24 cellular contexts compared by ENCODE assay signal in genomic region chr1:95572002-95572401, GRCh38.
"Had no signal": no experiment of that assay in that cellular context is flagged by ENCODE, and none has a peak within 500 bp of the region (broad histone marks: within the 10 kb centered on the region; RNA-seq: fewer than 3 reads in every experiment).

No MANE protein-coding gene starts in this region.

- ATAC-seq: effector memory CD8-positive, alpha-beta T cell; esophagus mucosa; foreskin keratinocyte; gastrocnemius medialis; gastroesophageal sphincter; heart left ventricle; heart right ventricle had no signal

- H3K36me3 ChIP-seq: colonic mucosa, esophagus muscularis mucosa, esophagus squamous epithelium, gastrocnemius medialis, gastroesophageal sphincter, heart left ventricle, heart right ventricle had no signal

- DNase-seq: colonic mucosa; cortex of kidney; dermis blood vessel endothelial cell; dorsolateral prefrontal cortex; effector CD4-positive, alpha-beta T cell; effector CD8-positive, alpha-beta T cell; effector memory CD4-positive, alpha-beta T cell; effector memory CD8-positive, alpha-beta T cell; endodermal cell; erythroblast; esophagus squamous epithelium; foreskin fibroblast; foreskin keratinocyte; foreskin melanocyte; gastrocnemius medialis; glutamatergic neuron; head of caudate nucleus; heart left ventricle; heart right ventricle had no signal

- H3K27ac ChIP-seq: colonic mucosa, coronary artery, dorsolateral prefrontal cortex, epithelial cell of prostate, esophagus muscularis mucosa, esophagus squamous epithelium, foreskin keratinocyte, gastrocnemius medialis, gastroesophageal sphincter, heart left ventricle, heart right ventricle had no signal

- H3K9me3 ChIP-seq: colonic mucosa, esophagus muscularis mucosa, esophagus squamous epithelium, gastrocnemius medialis, gastroesophageal sphincter, heart left ventricle, heart right ventricle had no signal

- H3K4me3 ChIP-seq: colonic mucosa, coronary artery, dorsolateral prefrontal cortex, esophagus muscularis mucosa, esophagus squamous epithelium, gastrocnemius medialis, gastroesophageal sphincter, heart left ventricle, heart right ventricle had no signal

- H3K4me1 ChIP-seq: colonic mucosa, esophagus muscularis mucosa, esophagus squamous epithelium, foreskin keratinocyte, gastrocnemius medialis, gastroesophageal sphincter, heart left ventricle, heart right ventricle had no signal

- H3K27me3 ChIP-seq: colonic mucosa, esophagus muscularis mucosa, esophagus squamous epithelium, gastrocnemius medialis, gastroesophageal sphincter, heart left ventricle, heart right ventricle had no signal
